1 cellular context compared by ENCODE assay signal in genomic region chr15:90893175-90894090, GRCh38.
TF ChIP-seq lines count a peak whose summit lies in the region.

No MANE protein-coding gene starts in this region.

TF ChIP-seq in GM12878, 131 proteins besides CTCF, POLR2A, EP300 and RAD21:
- TF ChIP-seq ZZZ3 (IDR thresholded peaks at IDR 0.05; ENCODE audit: control insufficient read depth, insufficient read length, low read depth): no peak
- TF ChIP-seq BMI1 (IDR thresholded peaks at IDR 0.05; ENCODE audit: borderline replicate concordance): no peak
- TF ChIP-seq BHLHE40 (IDR thresholded peaks at IDR 0.05; ENCODE audit: borderline replicate concordance in 1 of 2, low read depth in 2 of 2, low read length in 1 of 2): no peak
- TF ChIP-seq ZSCAN29 (IDR thresholded peaks at IDR 0.05): no peak
- no peak for TF ChIP-seq BCL11A (IDR thresholded peaks at IDR 0.05; ENCODE audit: low read depth, low read length)
- TF ChIP-seq IRF4 (IDR thresholded peaks at IDR 0.05; ENCODE audit: low read depth, low read length): no peak
- no peak for TF ChIP-seq ZNF592 (IDR thresholded peaks at IDR 0.05)
- TF ChIP-seq ELK1 (IDR thresholded peaks at IDR 0.05; ENCODE audit: low read depth, low read length): no peak
- TF ChIP-seq CREB1 (IDR thresholded peaks at IDR 0.05; ENCODE audit: low read depth): no peak
- no peak for TF ChIP-seq CBFB (IDR thresholded peaks at IDR 0.05; ENCODE audit: low read depth)
- TF ChIP-seq ZBTB33 (IDR thresholded peaks at IDR 0.05): no peak
- TF ChIP-seq FOXK2 (IDR thresholded peaks at IDR 0.05): no peak
- no peak for TF ChIP-seq PRDM15 (CRISPR knock-in tag; IDR thresholded peaks at IDR 0.05)
- TF ChIP-seq YBX1 (IDR thresholded peaks at IDR 0.05): no peak
- TF ChIP-seq RELA (IDR thresholded peaks at IDR 0.05; ENCODE audit: borderline replicate concordance, partially characterized antibody): no peak
- no peak for TF ChIP-seq SUZ12 (IDR thresholded peaks at IDR 0.05; ENCODE audit: unreplicated experiment)
- TF ChIP-seq ZBED1 (IDR thresholded peaks at IDR 0.05; ENCODE audit: borderline replicate concordance): no peak
- TF ChIP-seq CEBPZ (IDR thresholded peaks at IDR 0.05; ENCODE audit: low read depth, low read length): no peak
- no peak for TF ChIP-seq ZNF217 (IDR thresholded peaks at IDR 0.05)
- no peak for TF ChIP-seq BRCA1 (IDR thresholded peaks at IDR 0.05; ENCODE audit: low read depth, low read length)
